Comparison of ENCODE assay signal across 19 cellular contexts in genomic region chr2:160033732-160034392, GRCh38. TPM values are rescaled to one million over a fixed set of nuclear protein-coding genes. Genes with fewer than 3 reads are reported as not detected.
DNase-seq lines count a peak whose midpoint lies in the region; ATAC-seq, FAIRE-seq and TF ChIP-seq lines count a peak whose summit lies in the region.
"Had no signal": no experiment of that assay in that cellular context is flagged by ENCODE, and none has a peak within 500 bp of the region (broad histone marks: within the 10 kb centered on the region; RNA-seq: fewer than 3 reads in every experiment).

No MANE protein-coding gene starts in this region.

- H3K4me1 ChIP-seq in HEK293 (ENCODE audit: control insufficient read depth, insufficient read depth, low read length), result no peaks in the 10 kb centered on the region; the same call in 1 of the 2 replicates
- no peaks in the 10 kb centered on the region for H3K4me1 ChIP-seq in K562 (replicated peaks in 1 of 2; ENCODE audit: control insufficient read depth in 2 of 2, insufficient read depth in 2 of 2, low read length in 2 of 2)
- peaks cover 0 to 10% of the 10 kb centered on the region in 2 donors for H3K4me1 ChIP-seq in neuronal stem cell (ENCODE audit: control insufficient read depth in 2 of 2, insufficient read depth in 1 of 2, low read depth in 1 of 2, low read length in 2 of 2)
- no peaks in the 10 kb centered on the region for H3K4me1 ChIP-seq in OCI-LY7 (ENCODE audit: insufficient read depth, low read length, poor library complexity, severe bottlenecking)

- H3K36me3 ChIP-seq in HEK293 (ENCODE audit: control insufficient read depth in 2 of 2, insufficient read depth in 1 of 2, low read length in 2 of 2) (no peaks in the 10 kb centered on the region), K562 (ENCODE audit: control insufficient read depth, insufficient read depth, low read length) (no peaks in the 10 kb centered on the region), neuronal stem cell (replicated peaks in 1 of 2; ENCODE audit: control insufficient read depth in 2 of 2, insufficient read depth in 2 of 2, low read length in 2 of 2) (no peaks in the 10 kb centered on the region), OCI-LY7 (ENCODE audit: insufficient read depth, low read length) (no peaks in the 10 kb centered on the region)
- H3K36me3 ChIP-seq: heart right ventricle had no signal

- no peak overlapping the region for H4K8ac ChIP-seq in neuronal stem cell (ENCODE audit: low read depth, low read length)

- H2AFZ ChIP-seq in K562 (ENCODE audit: low read depth, low read length) (no peak overlapping the region), neuronal stem cell (ENCODE audit: low read length) (no peak overlapping the region), OCI-LY7 (ENCODE audit: low read length) (no peak overlapping the region)

- H3K27ac ChIP-seq in HEK293 (ENCODE audit: extremely low read depth, low read depth, low read length) (no peak overlapping the region), K562 (ENCODE audit: extremely low read depth, low read depth, low read length) (no peak overlapping the region), neuronal stem cell (replicated peaks; ENCODE audit: low read length) (no peak overlapping the region), OCI-LY7 (ENCODE audit: low read depth, low read length, poor library complexity, severe bottlenecking) (no peak overlapping the region)
- H3K27ac ChIP-seq: vagina had no signal

- H3K4ac ChIP-seq in neuronal stem cell (ENCODE audit: low read length), result no peak overlapping the region

- H3K9me3 ChIP-seq in HEK293 (ENCODE audit: control insufficient read depth, insufficient read depth, low read depth, low read length), result no peaks in the 10 kb centered on the region
- H3K9me3 ChIP-seq in K562 (replicated peaks; ENCODE audit: control insufficient read depth, insufficient read depth, low read depth, low read length), result no peaks in the 10 kb centered on the region
- H3K9me3 ChIP-seq in neuronal stem cell (replicated peaks in 1 of 2; ENCODE audit: control insufficient read depth in 2 of 2, insufficient read depth in 1 of 2, low read depth in 1 of 2, low read length in 2 of 2), result no peaks in the 10 kb centered on the region
- no peaks in the 10 kb centered on the region for H3K9me3 ChIP-seq in OCI-LY7 (ENCODE audit: low read length)
- H3K9me3 ChIP-seq: heart right ventricle, vagina had no signal

- H3K79me2 ChIP-seq in K562 (ENCODE audit: control insufficient read depth, insufficient read depth, low read length) (no peaks in the 10 kb centered on the region), OCI-LY7 (ENCODE audit: insufficient read depth, low read depth, low read length) (no peaks in the 10 kb centered on the region)

- no peak overlapping the region for H3K9ac ChIP-seq in K562 (ENCODE audit: insufficient read depth in 1 of 2, low read depth in 2 of 2, low read length in 2 of 2)
- no peak overlapping the region for H3K9ac ChIP-seq in neuronal stem cell (ENCODE audit: low read depth, low read length, poor library complexity)

- POLR2A ChIA-PET in HEK293 (lab: Yijun Ruan, JAX) (no interaction called here), K562 (lab: Yijun Ruan, JAX) (no interaction called here), OCI-LY7 (lab: Charles Lee) (no interaction called here)

- CTCF ChIA-PET in HEK293 (lab: Yijun Ruan, JAX), result no interaction called here
- CTCF ChIA-PET in K562 (lab: Yijun Ruan, JAX; ENCODE audit: low intra/inter-chr PET ratio), result no interaction called here
- CTCF ChIA-PET in OCI-LY7 (lab: Charles Lee; ENCODE audit: unreplicated experiment), result no interaction called here

- no peak overlapping the region for H2BK15ac ChIP-seq in neuronal stem cell (ENCODE audit: low read length)

- H3K4me2 ChIP-seq in K562 (ENCODE audit: insufficient read depth, low read length) (no peak overlapping the region), neuronal stem cell (ENCODE audit: insufficient read depth, low read length, poor library complexity, severe bottlenecking) (no peak overlapping the region), OCI-LY7 (ENCODE audit: low read length) (no peak overlapping the region)

- no peak overlapping the region for H4K91ac ChIP-seq in neuronal stem cell (ENCODE audit: low read depth, low read length, poor library complexity)

- no peak for TF ChIP-seq POLR2A in K562 (conservative IDR thresholded peaks at IDR 0.05)

- peak; percentile 70 for FAIRE-seq in K562 (lab: Jason Lieb, UNC)

- TF ChIP-seq CTCF in HEK293 (tag by site-specific recombination; IDR thresholded peaks at IDR 0.05) (no peak), K562 (IDR thresholded peaks at IDR 0.05 in 2 of 3, conservative IDR thresholded peaks at IDR 0.05 in 1 of 3; ENCODE audit: insufficient read depth in 2 of 3, low read depth in 1 of 3, low read length in 3 of 3) (no peak), OCI-LY7 (conservative IDR thresholded peaks at IDR 0.05; ENCODE audit: low read length) (no peak), GM10266 (IDR thresholded peaks at IDR 0.05; ENCODE audit: control insufficient read depth, insufficient read depth, low read depth, missing control alignments) (no peak)

- no peak for ATAC-seq in K562
- no peak for ATAC-seq in HG02885 (IDR thresholded peaks at IDR 0.05; ENCODE audit: poor library complexity, unreplicated experiment)
- ATAC-seq: activated T-cell treated with anti-CD3 and anti-CD28 coated beads, Interleukin-2, amount 50 U/mL, for 72 hours; HCT116 had no signal

- no peak for TF ChIP-seq RAD21 in K562 (CRISPR knock-in tag; conservative IDR thresholded peaks at IDR 0.05 in 1 of 2, IDR thresholded peaks at IDR 0.05 in 1 of 2)

- H3K14ac ChIP-seq in neuronal stem cell (ENCODE audit: low read length), result no peak overlapping the region

- H2BK5ac ChIP-seq in neuronal stem cell (ENCODE audit: low read length), result no peak overlapping the region

- no peak overlapping the region for H2BK12ac ChIP-seq in neuronal stem cell (ENCODE audit: low read length)

- intact Hi-C loops in K562 (cut with micrococcal nuclease), result no loop called here
- intact Hi-C loops in OCI-LY7 (cut with micrococcal nuclease; ENCODE audit: unreplicated experiment), result no loop called here

- in situ Hi-C loops in K562 (cut with MboI), result no loop called here

- H3K4me3 ChIP-seq in HEK293 (ENCODE audit: low read depth, low read length) (no peak overlapping the region), K562 (no peak overlapping the region), neuronal stem cell (ENCODE audit: low read length in 2 of 2) (no peak overlapping the region), OCI-LY7 (ENCODE audit: low read depth, low read length, poor library complexity, severe bottlenecking) (no peak overlapping the region)
- H3K4me3 ChIP-seq: heart right ventricle, vagina had no signal

- no peak overlapping the region for H3K23ac ChIP-seq in neuronal stem cell (ENCODE audit: low read depth, low read length, poor library complexity)

- H2BK120ac ChIP-seq in neuronal stem cell (ENCODE audit: low read depth, low read length), result no peak overlapping the region

- TF ChIP-seq EP300 in K562 (IDR thresholded peaks at IDR 0.05; ENCODE audit: low read length), result no peak

- H3K27me3 ChIP-seq in K562 (ENCODE audit: control insufficient read depth in 2 of 2, insufficient read depth in 2 of 2, low read length in 2 of 2), result no peaks in the 10 kb centered on the region; a peak in 1 of 5 replicates
- peaks cover 0 to 2% (median 0%) of the 10 kb centered on the region in 3 experiments for H3K27me3 ChIP-seq in neuronal stem cell (ENCODE audit: control insufficient read depth in 3 of 3, insufficient read depth in 3 of 3, low read depth in 1 of 3, low read length in 3 of 3)
- H3K27me3 ChIP-seq: heart right ventricle, vagina had no signal

- H2AK5ac ChIP-seq in neuronal stem cell (ENCODE audit: low read depth, low read length), result no peak overlapping the region

- no peak for DNase-seq in K562 (ENCODE audit: extremely low read depth in 1 of 4, low spot score in 3 of 4)
- DNase-seq in iris pigment epithelial cell (ENCODE audit: low read depth), result peak; percentile 79
- no peak for DNase-seq in neuronal stem cell (ENCODE audit: low spot score)
- no peak for DNase-seq in OCI-LY7 (ENCODE audit: low spot score)
- DNase-seq in GM10266 (ENCODE audit: extremely low spot score), result no peak
- DNase-seq: activated CD4-positive, alpha-beta T cell treated with anti-CD3 and anti-CD28 coated beads, Interleukin-2, amount 10 ng/mL, durations not matched to agents 24 days and 14 days; activated T-cell treated with anti-CD3 and anti-CD28 coated beads, Interleukin-2, amount 50 U/mL, for 72 hours; amniotic stem cell; Calu3; endodermal cell; heart right ventricle; naive B cell; NCI-H2029 treated with DMSO at 0.1 percent for 48 hours; stimulated activated CD4-positive, alpha-beta T cell treated with anti-CD3 and anti-CD28 coated beads, Interleukin-4, amount 100 ng/mL, for 24 hours; T-helper 9 cell had no signal

- no peak overlapping the region for H3K18ac ChIP-seq in neuronal stem cell (ENCODE audit: low read length)

- BruUV-seq in K562 (replicated peaks; lab: Mats Ljungman, UMichigan) (no TSS peak), OCI-LY7 (replicated peaks; lab: Mats Ljungman, UMichigan) (no TSS peak)

- H4K20me1 ChIP-seq in K562 (replicated peaks; ENCODE audit: control insufficient read depth, insufficient read depth, low read length) (no peaks in the 10 kb centered on the region; the same call in 1 of the 2 replicates), OCI-LY7 (ENCODE audit: insufficient read depth, low read length) (no peaks in the 10 kb centered on the region)

- no peaks in the 10 kb centered on the region for H3K79me1 ChIP-seq in neuronal stem cell (ENCODE audit: low read depth, low read length)

- no peaks in the 10 kb centered on the region for H3K9me2 ChIP-seq in OCI-LY7 (ENCODE audit: insufficient read depth, low read length)

- H3K9me1 ChIP-seq in K562 (ENCODE audit: control insufficient read depth, insufficient read depth, low read length), result no peaks in the 10 kb centered on the region

- 0% methylated on average over 2 of the region's 2 CpGs for WGBS in K562 (ENCODE audit: insufficient coverage, low coverage, missing lambda C conversion rate)
- WGBS in neuronal stem cell (ENCODE audit: extremely low coverage in 2 of 2, insufficient read length in 2 of 2, insufficient replicate concordance in 1 of 2), 2 donors, result no CpG with 5 or more reads among the region's 2 CpGs

RNA-seq across cellular contexts. Expression of gene PLA2R1, which starts 28.6 kb away (rescaled TPM):
- not detected in 2 replicates for total RNA-seq in K562 (2011; cell fraction: chromatin; rRNA removed; ENCODE audit: low replicate concordance)
- not detected in 2 replicates for total RNA-seq in K562 (2011; cell fraction: nucleolus; rRNA removed)
- total RNA-seq in K562 (2011; cell fraction: nucleoplasm; rRNA removed), result not detected in 2 replicates
- total RNA-seq in K562 (2014; rRNA removed), result not detected in 2 replicates
- total RNA-seq in K562 (2014; rRNA removed; fragmentation: Illumina TruSeq; extraction: Trizol), result not detected in 2 replicates
- not detected in 2 replicates for total RNA-seq in K562 (2015; rRNA removed; fragmentation: Illumina TruSeq; extraction: Trizol)
- not detected in 2 replicates for total RNA-seq in K562 (2021)
- polyA plus RNA-seq in K562 (2011; rRNA removed), result not detected in 2 replicates
- polyA plus RNA-seq in K562 (2011; cell fraction: cytosol; rRNA removed), result not detected in 2 replicates
- polyA plus RNA-seq in K562 (2011; cell fraction: nucleus; rRNA removed), result not detected in 2 replicates
- polyA plus RNA-seq in K562 (2012), result not detected in 2 replicates
- polyA plus RNA-seq in K562 (2014; fragmentation: Illumina TruSeq; extraction: Trizol), result not detected in 2 replicates
- polyA plus RNA-seq in K562 (2014; fragmentation: Nextera tagmentation; extraction: Ambion mirVana), result not detected
- under 0.01 TPM in 1 of 2 replicates, not detected in the other for polyA plus RNA-seq in K562 (2014; rRNA removed)
- polyA minus RNA-seq in K562 (2011; rRNA and poly(A)+ RNA removed), result not detected in 2 replicates
- polyA minus RNA-seq in K562 (2011; cell fraction: cytosol; rRNA and poly(A)+ RNA removed), result not detected in 2 replicates
- polyA minus RNA-seq in K562 (2011; cell fraction: nucleus; rRNA and poly(A)+ RNA removed), result not detected in 2 replicates
- polyA plus RNA-seq in neuronal stem cell (2013, experiment 1 of 2), result 0.39 TPM
- polyA plus RNA-seq in neuronal stem cell (2013, experiment 2 of 2), result 0.51 TPM
- total RNA-seq in OCI-LY7 (2014; rRNA removed; shearing (Covaris generic)), result not detected in 2 replicates
- total RNA-seq in OCI-LY7 (2022), result not detected in 2 replicates
- total RNA-seq: activated CD4-positive, alpha-beta T cell treated with anti-CD3 and anti-CD28 coated beads, Interleukin-2, amount 10 ng/mL, durations not matched to agents 24 days and 14 days; activated T-cell treated with anti-CD3 and anti-CD28 coated beads, Interleukin-2, amount 50 U/mL, for 72 hours had no signal

Comparison
In these comparisons a context has a peak if more than half of its experiments do, and no peak if none do; other contexts are left out.
1. Of the 44 proteins assayed by ChIP-seq in both K562 and HEK293: peak only in K562: none; only in HEK293: none; in both: ZNF239; in neither: 43.